Comparison of ENCODE assay signal across 19 cellular contexts in the genomic region with DNA sequence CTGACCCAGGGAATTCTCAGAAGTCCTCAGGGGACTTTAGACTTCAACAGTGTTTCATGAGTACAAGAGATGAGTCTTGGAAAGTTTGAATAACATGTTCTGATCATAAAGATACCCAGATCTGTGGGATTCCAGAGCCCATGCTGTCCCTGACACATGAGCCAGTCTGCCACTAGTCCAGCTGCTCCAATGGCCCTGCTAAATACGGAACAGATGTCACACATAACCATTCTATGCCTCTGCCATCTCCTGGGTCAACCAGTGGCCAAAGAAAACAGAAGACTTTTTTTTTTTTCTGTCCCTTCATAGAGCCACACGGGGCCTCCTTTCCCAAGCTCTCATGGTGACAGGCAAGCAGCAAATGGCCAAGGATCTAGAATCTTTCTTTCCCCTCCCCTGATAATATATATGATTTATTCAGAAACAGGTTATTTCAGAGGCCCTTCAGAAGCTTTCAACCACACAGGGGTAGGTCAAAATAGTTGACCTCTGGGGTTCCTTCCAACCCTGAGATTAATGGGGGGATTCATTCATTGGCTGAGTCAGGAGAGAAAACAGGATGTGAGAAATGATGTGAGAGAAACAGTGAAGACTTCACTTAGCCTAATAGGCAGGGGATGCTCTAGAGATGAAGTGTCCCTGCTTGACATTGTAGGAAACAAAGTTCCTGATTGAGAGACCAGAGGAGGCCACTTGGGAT.
DNase-seq lines count a peak whose midpoint lies in the region; ATAC-seq and TF ChIP-seq lines count a peak whose summit lies in the region.
"Had no signal": no experiment of that assay in that cellular context is flagged by ENCODE, and none has a peak within 500 bp of the region (broad histone marks: within the 10 kb centered on the region; RNA-seq: fewer than 3 reads in every experiment).

No MANE protein-coding gene starts in this region.

- no peaks in the 10 kb centered on the region for H3K9me2 ChIP-seq in OCI-LY7 (ENCODE audit: insufficient read depth, low read length)

- ATAC-seq in GM18508 (IDR thresholded peaks at IDR 0.05; ENCODE audit: insufficient read depth, unreplicated experiment) (peak; percentile 84), HG02885 (IDR thresholded peaks at IDR 0.05; ENCODE audit: poor library complexity, unreplicated experiment) (peak; percentile 76), body of pancreas (no peak)
- ATAC-seq: esophagus mucosa, GM23338, heart left ventricle, HepG2 had no signal

- no peak for TF ChIP-seq CTCF in GM20000 (IDR thresholded peaks at IDR 0.05; ENCODE audit: extremely low read depth, missing control alignments)
- no peak for TF ChIP-seq CTCF in OCI-LY7 (conservative IDR thresholded peaks at IDR 0.05; ENCODE audit: low read length)
- TF ChIP-seq CTCF in smooth muscle cell (IDR thresholded peaks at IDR 0.05; ENCODE audit: borderline replicate concordance, insufficient read depth, poor library complexity, severe bottlenecking) = no peak
- TF ChIP-seq CTCF in body of pancreas (IDR thresholded peaks at IDR 0.05) = no peak

- H3K27me3 Mint-ChIP-seq in T-helper 2 cell treated with Interferon-gamma antibody and Interleukin-4, amounts not matched to agents 5 μg/mL and 100 μg/mL, for 36 hours (ENCODE audit: low read depth) = no peaks in the 10 kb centered on the region
- H3K27me3 Mint-ChIP-seq: activated naive CD4-positive, alpha-beta T cell treated with anti-CD3 and anti-CD28 coated beads, Interleukin-2, amount 10 ng/mL, durations not matched to agents 7 days and 5 days had no signal

- CTCF ChIA-PET in OCI-LY7 (lab: Charles Lee; ENCODE audit: unreplicated experiment) = no interaction called here

- H3K79me2 ChIP-seq in OCI-LY7 (ENCODE audit: insufficient read depth, low read depth, low read length) = no peaks in the 10 kb centered on the region
- H3K79me2 ChIP-seq in smooth muscle cell (ENCODE audit: low read depth) = no peaks in the 10 kb centered on the region

- H2AFZ ChIP-seq in OCI-LY7 (ENCODE audit: low read length) (no peak overlapping the region), smooth muscle cell (ENCODE audit: low read depth) (no peak overlapping the region)
- H2AFZ ChIP-seq: GM23338 had no signal

- H3K4me3 Mint-ChIP-seq in T-helper 2 cell treated with Interferon-gamma antibody and Interleukin-4, amounts not matched to agents 5 μg/mL and 100 μg/mL, for 36 hours = no peak overlapping the region
- H3K4me3 Mint-ChIP-seq: activated naive CD4-positive, alpha-beta T cell treated with anti-CD3 and anti-CD28 coated beads, Interleukin-2, amount 10 ng/mL, durations not matched to agents 7 days and 5 days; brain; GM23338 had no signal

- H3K9ac ChIP-seq in smooth muscle cell (ENCODE audit: low read depth) = no peak overlapping the region

- POLR2A ChIA-PET in OCI-LY7 (lab: Charles Lee) = interaction anchor here (0.6 kb wide), 1 partner anchor 101 kb away, joined by 3 read pairs; no protein-coding TSS in a partner anchor

- H3K36me3 Mint-ChIP-seq in T-helper 2 cell treated with Interferon-gamma antibody and Interleukin-4, amounts not matched to agents 5 μg/mL and 100 μg/mL, for 36 hours (ENCODE audit: low read depth) = no peaks in the 10 kb centered on the region
- H3K36me3 Mint-ChIP-seq: activated naive CD4-positive, alpha-beta T cell treated with anti-CD3 and anti-CD28 coated beads, Interleukin-2, amount 10 ng/mL, durations not matched to agents 7 days and 5 days; brain had no signal

- DNase-seq in GM20000 (ENCODE audit: low spot score) = peak; percentile 10
- DNase-seq in OCI-LY7 (ENCODE audit: low spot score) = peak; percentile 4
- DNase-seq in smooth muscle cell (lab: John Stamatoyannopoulos, UW; ENCODE audit: unreplicated experiment) = no peak
- no peak for DNase-seq in T-helper 2 cell treated with Interferon-gamma antibody and Interleukin-4, amounts not matched to agents 5 μg/mL and 100 μg/mL, for 36 hours (ENCODE audit: low spot score)
- no peak for DNase-seq in NCI-H774 (lab: John Stamatoyannopoulos, UW)
- no peak for DNase-seq in body of pancreas
- DNase-seq: activated naive CD4-positive, alpha-beta T cell treated with anti-CD3 and anti-CD28 coated beads, Interleukin-2, amount 10 ng/mL, durations not matched to agents 7 days and 5 days; dermis blood vessel endothelial cell; heart left ventricle; NCI-H2107; stimulated activated CD4-positive, alpha-beta T cell treated with anti-CD3 and anti-CD28 coated beads, Interleukin-4, amount 100 ng/mL, for 4 hours; T-helper 1 cell; trophoblast cell had no signal

- H3K36me3 ChIP-seq in OCI-LY7 (ENCODE audit: insufficient read depth, low read length) = no peaks in the 10 kb centered on the region
- no peaks in the 10 kb centered on the region for H3K36me3 ChIP-seq in smooth muscle cell (ENCODE audit: low read depth)
- H3K36me3 ChIP-seq in body of pancreas (replicated peaks in 1 of 2; ENCODE audit: insufficient read depth in 1 of 2, low read depth in 2 of 2) = no peaks in the 10 kb centered on the region
- H3K36me3 ChIP-seq: heart left ventricle had no signal

- H3K4me1 Mint-ChIP-seq in T-helper 2 cell treated with Interferon-gamma antibody and Interleukin-4, amounts not matched to agents 5 μg/mL and 100 μg/mL, for 36 hours (ENCODE audit: low read depth) = no peaks in the 10 kb centered on the region
- H3K4me1 Mint-ChIP-seq: activated naive CD4-positive, alpha-beta T cell treated with anti-CD3 and anti-CD28 coated beads, Interleukin-2, amount 10 ng/mL, durations not matched to agents 7 days and 5 days had no signal

- H3F3A ChIP-seq in smooth muscle cell (ENCODE audit: low read depth) = no peaks in the 10 kb centered on the region

- H3K9me3 Mint-ChIP-seq in T-helper 2 cell treated with Interferon-gamma antibody and Interleukin-4, amounts not matched to agents 5 μg/mL and 100 μg/mL, for 36 hours = no peaks in the 10 kb centered on the region
- H3K9me3 Mint-ChIP-seq: activated naive CD4-positive, alpha-beta T cell treated with anti-CD3 and anti-CD28 coated beads, Interleukin-2, amount 10 ng/mL, durations not matched to agents 7 days and 5 days; GM23338 had no signal

- no peak overlapping the region for H3K27ac Mint-ChIP-seq in T-helper 2 cell treated with Interferon-gamma antibody and Interleukin-4, amounts not matched to agents 5 μg/mL and 100 μg/mL, for 36 hours
- H3K27ac Mint-ChIP-seq: activated naive CD4-positive, alpha-beta T cell treated with anti-CD3 and anti-CD28 coated beads, Interleukin-2, amount 10 ng/mL, durations not matched to agents 7 days and 5 days; brain; GM23338 had no signal

- H3K4me3 ChIP-seq in OCI-LY7 (ENCODE audit: low read depth, low read length, poor library complexity, severe bottlenecking) (no peak overlapping the region), smooth muscle cell (no peak overlapping the region), body of pancreas (no peak overlapping the region)
- H3K4me3 ChIP-seq: GM23338, heart left ventricle had no signal

- intact Hi-C loops in OCI-LY7 (cut with micrococcal nuclease; ENCODE audit: unreplicated experiment) (no loop called here), body of pancreas (cut with DNase I) (no loop called here)

- TF ChIP-seq POLR2A in body of pancreas (IDR thresholded peaks at IDR 0.05) = no peak

- H4K20me1 ChIP-seq in OCI-LY7 (ENCODE audit: insufficient read depth, low read length) (no peaks in the 10 kb centered on the region), smooth muscle cell (ENCODE audit: low read depth) (no peaks in the 10 kb centered on the region)

- H3K9me3 ChIP-seq in OCI-LY7 (ENCODE audit: low read length) (no peaks in the 10 kb centered on the region), smooth muscle cell (replicated peaks; ENCODE audit: low read depth) (no peaks in the 10 kb centered on the region), body of pancreas (no peaks in the 10 kb centered on the region)

- H3K4me1 ChIP-seq in OCI-LY7 (ENCODE audit: insufficient read depth, low read length, poor library complexity, severe bottlenecking) (no peaks in the 10 kb centered on the region), smooth muscle cell (ENCODE audit: low read depth) (no peaks in the 10 kb centered on the region), body of pancreas (no peaks in the 10 kb centered on the region)
- H3K4me1 ChIP-seq: heart left ventricle had no signal

- H3K4me2 ChIP-seq in OCI-LY7 (ENCODE audit: low read length) (no peak overlapping the region), smooth muscle cell (no peak overlapping the region)
- H3K4me2 ChIP-seq: GM23338 had no signal

- peaks cover 4% of the 10 kb centered on the region for H3K27me3 ChIP-seq in smooth muscle cell (ENCODE audit: low read depth)
- H3K27me3 ChIP-seq in body of pancreas = no peaks in the 10 kb centered on the region
- H3K27me3 ChIP-seq: heart left ventricle had no signal

- BruUV-seq in OCI-LY7 (replicated peaks; lab: Mats Ljungman, UMichigan) = no TSS peak

- 68% methylated on average over 2 of the region's 2 CpGs for WGBS in smooth muscle cell (ENCODE audit: low lambda C conversion rate)
- WGBS in body of pancreas, 2 donors = 18 to 41% methylated on average over 2 of the region's 2 CpGs

- H3K27ac ChIP-seq in OCI-LY7 (ENCODE audit: low read depth, low read length, poor library complexity, severe bottlenecking) (no peak overlapping the region), smooth muscle cell (ENCODE audit: low read depth) (no peak overlapping the region), body of pancreas (no peak overlapping the region)
- H3K27ac ChIP-seq: heart left ventricle had no signal

Comparison
In these comparisons a context has a peak if more than half of its experiments do, and no peak if none do; other contexts are left out.
1. DNase-seq: peak in GM20000 (single experiment) and OCI-LY7 (single experiment); none in smooth muscle cell (single experiment), T-helper 2 cell treated with Interferon-gamma antibody and Interleukin-4, amounts not matched to agents 5 μg/mL and 100 μg/mL, for 36 hours (single experiment), NCI-H774 (single experiment) and body of pancreas (0 of 4).